In the genomic region with DNA sequence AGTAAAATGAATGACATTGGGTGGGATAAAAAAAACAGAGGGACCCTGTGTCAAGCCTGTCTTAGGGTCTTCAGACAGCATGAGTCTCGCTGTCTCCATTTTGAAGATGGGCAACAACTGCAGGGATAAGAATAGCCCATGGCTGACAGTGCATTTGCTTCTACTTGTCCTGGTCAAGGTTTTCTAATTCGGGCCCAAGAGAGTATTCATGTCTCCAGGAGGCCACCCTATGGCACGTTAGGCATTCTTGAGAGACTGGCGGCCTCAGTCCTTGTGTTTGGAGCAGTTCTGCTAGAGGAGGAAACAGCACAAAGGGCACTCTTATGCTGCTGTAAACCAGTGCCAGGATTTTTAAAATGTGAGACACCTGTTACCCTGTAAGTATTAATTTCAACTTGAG, we compare ENCODE assay signal across 38 cellular contexts. TPM values are rescaled to one million over a fixed set of nuclear protein-coding genes. Genes with fewer than 3 reads are reported as not detected.
"Had no signal": no experiment of that assay in that cellular context is flagged by ENCODE, and none has a peak within 500 bp of the region (broad histone marks: within the 10 kb centered on the region; RNA-seq: fewer than 3 reads in every experiment).

No MANE protein-coding gene starts in this region.

- H3K27me3 Mint-ChIP-seq: activated CD8-positive, alpha-beta T cell treated with anti-CD3 and anti-CD28 coated beads for 36 hours; activated naive CD4-positive, alpha-beta T cell treated with anti-CD3 and anti-CD28 coated beads, Interleukin-2, amount 50 U/mL, for 24 hours; activated naive CD8-positive, alpha-beta T cell treated with anti-CD3 and anti-CD28 coated beads, Interleukin-2, amount 10 ng/mL, durations not matched to agents 7 days and 5 days; activated T-helper 17 cell treated with anti-CD3 and anti-CD28 coated beads, Interleukin-2, amount 50 U/mL, for 72 hours; central memory CD8-positive, alpha-beta T cell; T-cell had no signal

- H3K9me3 Mint-ChIP-seq: activated CD8-positive, alpha-beta T cell treated with anti-CD3 and anti-CD28 coated beads for 36 hours; activated naive CD4-positive, alpha-beta T cell treated with anti-CD3 and anti-CD28 coated beads, Interleukin-2, amount 50 U/mL, for 24 hours; activated naive CD8-positive, alpha-beta T cell treated with anti-CD3 and anti-CD28 coated beads, Interleukin-2, amount 10 ng/mL, durations not matched to agents 7 days and 5 days; activated T-helper 17 cell treated with anti-CD3 and anti-CD28 coated beads, Interleukin-2, amount 50 U/mL, for 72 hours; central memory CD8-positive, alpha-beta T cell had no signal

- H3K36me3 ChIP-seq: ascending aorta, cardiac muscle cell, Peyer's patch had no signal

- DNase-seq: activated CD4-positive, alpha-beta T cell treated with anti-CD3 and anti-CD28 coated beads for 1 hour; activated CD4-positive, alpha-beta T cell treated with anti-CD3 and anti-CD28 coated beads for 48 hours; activated CD4-positive, CD25-positive, alpha-beta regulatory T cell; activated CD8-positive, alpha-beta T cell treated with anti-CD3 and anti-CD28 coated beads for 36 hours; activated gamma-delta T cell; activated naive CD4-positive, alpha-beta T cell treated with Interleukin-2 at 50 U/mL for 16 hours; activated naive CD8-positive, alpha-beta T cell treated with anti-CD3 and anti-CD28 coated beads, Interleukin-2, amount 10 ng/mL, durations not matched to agents 7 days and 5 days; activated T-cell treated with anti-CD3 and anti-CD28 coated beads, Interleukin-2, amount 50 U/mL, for 1 hour; activated T-cell treated with anti-CD3 and anti-CD28 coated beads, Interleukin-2, amount 50 U/mL, for 72 hours; amygdala; MM.1S; MV-4-11; NCI-H1092; NCI-H1436 treated with DMSO at 0.1 percent for 48 hours; NCI-H187; NCI-H2029 treated with DMSO at 0.1 percent for 48 hours; NCI-H510A; NCI-H526; NCI-H748 treated with DMSO at 0.1 percent for 48 hours; NK-92 treated with Interleukin-12 subunit alpha and Interleukin-12 subunit beta, amount 100 ng/mL, for 24 hours; PC-3; Peyer's patch; SIG-M5; T-cell; T-helper 2 cell; T-helper 9 cell had no signal

- H3K9ac ChIP-seq: KMS-11 had no signal

- H3K4me2 ChIP-seq: KMS-11 had no signal

- H3K36me3 Mint-ChIP-seq: activated naive CD4-positive, alpha-beta T cell treated with anti-CD3 and anti-CD28 coated beads, Interleukin-2, amount 50 U/mL, for 24 hours; activated naive CD8-positive, alpha-beta T cell treated with anti-CD3 and anti-CD28 coated beads, Interleukin-2, amount 10 ng/mL, durations not matched to agents 7 days and 5 days; T-cell had no signal

- H3K4me3 Mint-ChIP-seq: activated CD8-positive, alpha-beta T cell treated with anti-CD3 and anti-CD28 coated beads for 36 hours; activated naive CD4-positive, alpha-beta T cell treated with anti-CD3 and anti-CD28 coated beads, Interleukin-2, amount 50 U/mL, for 24 hours; activated naive CD8-positive, alpha-beta T cell treated with anti-CD3 and anti-CD28 coated beads, Interleukin-2, amount 10 ng/mL, durations not matched to agents 7 days and 5 days; activated T-cell treated with anti-CD3 and anti-CD28 coated beads, Interleukin-2, amount 50 U/mL, for 72 hours; activated T-helper 17 cell treated with anti-CD3 and anti-CD28 coated beads, Interleukin-2, amount 50 U/mL, for 72 hours; central memory CD8-positive, alpha-beta T cell; T-cell had no signal

- H3K27me3 ChIP-seq: ascending aorta, cardiac muscle cell, Peyer's patch had no signal

- H3K4me1 ChIP-seq: ascending aorta, Peyer's patch had no signal

- H3K27ac ChIP-seq: ascending aorta, cardiac muscle cell, KMS-11, Peyer's patch, RWPE1, VCaP had no signal

- H3K4me1 Mint-ChIP-seq: activated naive CD4-positive, alpha-beta T cell treated with anti-CD3 and anti-CD28 coated beads, Interleukin-2, amount 50 U/mL, for 24 hours; activated naive CD8-positive, alpha-beta T cell treated with anti-CD3 and anti-CD28 coated beads, Interleukin-2, amount 10 ng/mL, durations not matched to agents 7 days and 5 days; activated T-helper 17 cell treated with anti-CD3 and anti-CD28 coated beads, Interleukin-2, amount 50 U/mL, for 72 hours; central memory CD8-positive, alpha-beta T cell; T-cell had no signal

- ATAC-seq: activated CD8-positive, alpha-beta T cell treated with anti-CD3 and anti-CD28 coated beads for 36 hours; activated T-cell treated with anti-CD3 and anti-CD28 coated beads, Interleukin-2, amount 50 U/mL, for 72 hours; activated T-helper 17 cell treated with anti-CD3 and anti-CD28 coated beads, Interleukin-2, amount 50 U/mL, for 72 hours; PC-3; Right ventricle myocardium inferior; SK-N-SH treated with all-trans-retinoic acid at 6 μM for 48 hours; T-cell had no signal

- H3K4me3 ChIP-seq: ascending aorta, cardiac muscle cell, Peyer's patch had no signal

- H3K27ac Mint-ChIP-seq: activated CD8-positive, alpha-beta T cell treated with anti-CD3 and anti-CD28 coated beads for 36 hours; activated naive CD4-positive, alpha-beta T cell treated with anti-CD3 and anti-CD28 coated beads, Interleukin-2, amount 50 U/mL, for 24 hours; activated naive CD8-positive, alpha-beta T cell treated with anti-CD3 and anti-CD28 coated beads, Interleukin-2, amount 10 ng/mL, durations not matched to agents 7 days and 5 days; activated T-cell treated with anti-CD3 and anti-CD28 coated beads, Interleukin-2, amount 50 U/mL, for 72 hours; activated T-helper 17 cell treated with anti-CD3 and anti-CD28 coated beads, Interleukin-2, amount 50 U/mL, for 72 hours; T-cell had no signal

- H3K9me3 ChIP-seq: ascending aorta, Peyer's patch had no signal

RNA-seq across cellular contexts. Expression of a gene that starts 9.5 kb away (rescaled TPM):
- total RNA-seq: activated CD8-positive, alpha-beta memory T cell treated with anti-CD3 and anti-CD28 coated beads for 36 hours; activated CD8-positive, alpha-beta T cell treated with anti-CD3 and anti-CD28 coated beads for 36 hours; activated naive CD8-positive, alpha-beta T cell treated with anti-CD3 and anti-CD28 coated beads, Interleukin-2, amount 10 ng/mL, durations not matched to agents 7 days and 5 days; activated T-cell treated with anti-CD3 and anti-CD28 coated beads, Interleukin-2, amount 50 U/mL, for 72 hours; activated T-helper 17 cell treated with anti-CD3 and anti-CD28 coated beads, Interleukin-2, amount 50 U/mL, for 72 hours; ascending aorta; cardiac muscle cell; PC-3; Peyer's patch; Right ventricle myocardium inferior; SK-MEL-5; T-cell had no signal
